17 cellular contexts compared by ENCODE assay signal in genomic region chr4:182569561-182569960, GRCh38.
DNase-seq lines count a peak whose midpoint lies in the region; ATAC-seq, FAIRE-seq and TF ChIP-seq lines count a peak whose summit lies in the region.
"Had no signal": no experiment of that assay in that cellular context is flagged by ENCODE, and none has a peak within 500 bp of the region (broad histone marks: within the 10 kb centered on the region; RNA-seq: fewer than 3 reads in every experiment).

No MANE protein-coding gene starts in this region.

- peaks cover 0 to 7% (median 5%) of the 10 kb centered on the region in 10 experiments; a peak in 3 of 20 replicates for H3K4me1 ChIP-seq in BLaER1 treated with 17β-estradiol and CSF1 and Interleukin-3, amounts not matched to agents 10 nM and 100 nM
- no peaks in the 10 kb centered on the region for H3K4me1 ChIP-seq in astrocyte (ENCODE audit: insufficient read depth, low read length)
- no peaks in the 10 kb centered on the region for H3K4me1 ChIP-seq in naive thymus-derived CD4-positive, alpha-beta T cell (ENCODE audit: control insufficient read depth in 2 of 2, insufficient read depth in 2 of 2, low read length in 2 of 2)

- no peaks in the 10 kb centered on the region for H4K20me1 ChIP-seq in BLaER1 treated with 17β-estradiol and CSF1 and Interleukin-3, amounts not matched to agents 10 nM and 100 nM
- peaks cover 2% of the 10 kb centered on the region for H4K20me1 ChIP-seq in astrocyte (ENCODE audit: insufficient read depth, low read length)

- H2AFZ ChIP-seq in astrocyte (ENCODE audit: low read depth, low read length) = no peak overlapping the region
- H2AFZ ChIP-seq: GM23248 had no signal

- H3K9me3 ChIP-seq in BLaER1 treated with 17β-estradiol and CSF1 and Interleukin-3, amounts not matched to agents 10 nM and 100 nM (replicated peaks in 1 of 11) = no peaks in the 10 kb centered on the region
- H3K9me3 ChIP-seq in astrocyte (ENCODE audit: insufficient read depth, low read depth, low read length) = no peaks in the 10 kb centered on the region
- no peaks in the 10 kb centered on the region for H3K9me3 ChIP-seq in naive thymus-derived CD4-positive, alpha-beta T cell (ENCODE audit: control insufficient read depth in 2 of 3, low read length in 3 of 3)
- H3K9me3 ChIP-seq: BE2C had no signal

- H3K27ac ChIP-seq in BLaER1 treated with 17β-estradiol and CSF1 and Interleukin-3, amounts not matched to agents 10 nM and 100 nM = no peak overlapping the region
- H3K27ac ChIP-seq in astrocyte (ENCODE audit: low read depth, low read length) = no peak overlapping the region
- H3K27ac ChIP-seq in naive thymus-derived CD4-positive, alpha-beta T cell (ENCODE audit: low read depth, low read length) = no peak overlapping the region
- H3K27ac ChIP-seq: GM23248, KMS-11 had no signal

- CTCF ChIA-PET in naive thymus-derived CD4-positive, alpha-beta T cell (lab: Charles Lee) = no interaction called here

- no peak overlapping the region for H3K9ac ChIP-seq in BLaER1 treated with 17β-estradiol and CSF1 and Interleukin-3, amounts not matched to agents 10 nM and 100 nM
- no peak overlapping the region for H3K9ac ChIP-seq in astrocyte (ENCODE audit: low read length)
- H3K9ac ChIP-seq: GM23248, KMS-11 had no signal

- no peak for FAIRE-seq in astrocyte (lab: Jason Lieb, UNC)
- FAIRE-seq: H54 had no signal

- H3K27ac Mint-ChIP-seq in astrocyte (ENCODE audit: unreplicated experiment) = no peak overlapping the region
- H3K27ac Mint-ChIP-seq in naive thymus-derived CD4-positive, alpha-beta T cell = no peak overlapping the region
- H3K27ac Mint-ChIP-seq: CD14-positive monocyte; CD8-positive, alpha-beta T cell had no signal

- POLR2A ChIA-PET in naive thymus-derived CD4-positive, alpha-beta T cell (lab: Charles Lee) = no interaction called here

- no peak overlapping the region for H3K4me3 Mint-ChIP-seq in astrocyte (ENCODE audit: unreplicated experiment)
- no peak overlapping the region for H3K4me3 Mint-ChIP-seq in naive thymus-derived CD4-positive, alpha-beta T cell
- H3K4me3 Mint-ChIP-seq: CD14-positive monocyte; CD8-positive, alpha-beta T cell had no signal

- peaks cover 4% of the 10 kb centered on the region for H3K4me1 Mint-ChIP-seq in astrocyte (ENCODE audit: low read depth, unreplicated experiment)
- H3K4me1 Mint-ChIP-seq in naive thymus-derived CD4-positive, alpha-beta T cell = no peaks in the 10 kb centered on the region
- H3K4me1 Mint-ChIP-seq: CD14-positive monocyte had no signal

- intact Hi-C loops in naive thymus-derived CD4-positive, alpha-beta T cell (cut with micrococcal nuclease) = no loop called here

- peaks cover 6% of the 10 kb centered on the region for H3K36me3 Mint-ChIP-seq in astrocyte (ENCODE audit: low read depth, unreplicated experiment)
- no peaks in the 10 kb centered on the region for H3K36me3 Mint-ChIP-seq in naive thymus-derived CD4-positive, alpha-beta T cell
- H3K36me3 Mint-ChIP-seq: CD14-positive monocyte; CD8-positive, alpha-beta T cell had no signal

- no peaks in the 10 kb centered on the region for H3K79me2 ChIP-seq in astrocyte (ENCODE audit: insufficient read depth, low read length)

- no peak for TF ChIP-seq CTCF in astrocyte (IDR thresholded peaks at IDR 0.05; ENCODE audit: insufficient read depth, low read depth, low read length)

- H3K4me3 ChIP-seq in BLaER1 treated with 17β-estradiol and CSF1 and Interleukin-3, amounts not matched to agents 10 nM and 100 nM = no peak overlapping the region
- H3K4me3 ChIP-seq in astrocyte (ENCODE audit: insufficient read depth, low read depth, low read length) = no peak overlapping the region
- H3K4me3 ChIP-seq in naive thymus-derived CD4-positive, alpha-beta T cell (ENCODE audit: low read length) = no peak overlapping the region
- H3K4me3 ChIP-seq: GM23248 had no signal

- no peaks in the 10 kb centered on the region for H3K27me3 ChIP-seq in BLaER1 treated with 17β-estradiol and CSF1 and Interleukin-3, amounts not matched to agents 10 nM and 100 nM
- H3K27me3 ChIP-seq in astrocyte (ENCODE audit: insufficient read depth, low read length) = no peaks in the 10 kb centered on the region
- H3K27me3 ChIP-seq in naive thymus-derived CD4-positive, alpha-beta T cell (ENCODE audit: control insufficient read depth in 2 of 2, insufficient read depth in 2 of 2, low read length in 2 of 2) = no peaks in the 10 kb centered on the region
- H3K27me3 ChIP-seq: BE2C had no signal

- peak overlapping the region in 7 of 11 experiments; percentile 10 to 38 (median 19); a peak in 5 of 22 replicates for H3K4me2 ChIP-seq in BLaER1 treated with 17β-estradiol and CSF1 and Interleukin-3, amounts not matched to agents 10 nM and 100 nM
- no peak overlapping the region for H3K4me2 ChIP-seq in astrocyte (ENCODE audit: low read length)
- H3K4me2 ChIP-seq: KMS-11 had no signal

- no peaks in the 10 kb centered on the region for H3K9me3 Mint-ChIP-seq in astrocyte (ENCODE audit: unreplicated experiment)
- H3K9me3 Mint-ChIP-seq in naive thymus-derived CD4-positive, alpha-beta T cell = peaks cover 0 to 2% (median 0%) of the 10 kb centered on the region in 11 donors
- H3K9me3 Mint-ChIP-seq: CD8-positive, alpha-beta T cell had no signal

- no peaks in the 10 kb centered on the region for H3K27me3 Mint-ChIP-seq in astrocyte (ENCODE audit: low read depth, unreplicated experiment)
- peaks cover 1 to 24% (median 16%) of the 10 kb centered on the region in 5 donors for H3K27me3 Mint-ChIP-seq in naive thymus-derived CD4-positive, alpha-beta T cell

- ATAC-seq in naive thymus-derived CD4-positive, alpha-beta T cell = no peak
- ATAC-seq: CD8-positive, alpha-beta T cell; HCT116 had no signal

- H3K36me3 ChIP-seq in BLaER1 treated with 17β-estradiol and CSF1 and Interleukin-3, amounts not matched to agents 10 nM and 100 nM = no peaks in the 10 kb centered on the region
- H3K36me3 ChIP-seq in astrocyte (ENCODE audit: insufficient read depth, low read length) = peaks cover 2% of the 10 kb centered on the region
- H3K36me3 ChIP-seq in naive thymus-derived CD4-positive, alpha-beta T cell (ENCODE audit: control insufficient read depth in 2 of 3, insufficient read depth in 3 of 3, low read length in 3 of 3) = no peaks in the 10 kb centered on the region
- H3K36me3 ChIP-seq: BE2C had no signal

- peak; percentile 39 for DNase-seq in HK-2 (ENCODE audit: unreplicated experiment)
- peak; percentile 32 for DNase-seq in astrocyte (ENCODE audit: low read depth)
- peak; percentile 62 for DNase-seq in renal cortical epithelial cell (ENCODE audit: low read depth)
- DNase-seq in naive thymus-derived CD4-positive, alpha-beta T cell = no peak
- no peak for DNase-seq in Ammon's horn (ENCODE audit: low spot score)
- DNase-seq in effector CD8-positive, alpha-beta T cell (lab: John Stamatoyannopoulos, UW) = no peak
- DNase-seq: BE2C; CD8-positive, alpha-beta T cell; COR-L47; DND-41; GF-D8; GM23248 had no signal

Comparison
In these comparisons a context has a peak if more than half of its experiments do, and no peak if none do; other contexts are left out.
1. DNase-seq: peak in HK-2 (single experiment), astrocyte (single experiment) and renal cortical epithelial cell (single experiment); none in naive thymus-derived CD4-positive, alpha-beta T cell (0 of 9), Ammon's horn (single experiment) and effector CD8-positive, alpha-beta T cell (single experiment).